ENCODE assay signal across 23 cellular contexts in genomic region chr17:16599537-16599936, GRCh38. TPM values are rescaled to one million over a fixed set of nuclear protein-coding genes. Genes with fewer than 3 reads are reported as not detected.
DNase-seq lines count a peak whose midpoint lies in the region; ATAC-seq, FAIRE-seq and TF ChIP-seq lines count a peak whose summit lies in the region.
"Had no signal": no experiment of that assay in that cellular context is flagged by ENCODE, and none has a peak within 500 bp of the region (broad histone marks: within the 10 kb centered on the region; RNA-seq: fewer than 3 reads in every experiment).

No MANE protein-coding gene starts in this region.

- no peak overlapping the region for H2AFZ ChIP-seq in hepatocyte

- H3K9me3 ChIP-seq in hepatocyte (ENCODE audit: low read depth) (no peaks in the 10 kb centered on the region), liver (ENCODE audit: control insufficient read depth in 4 of 4, low read length in 3 of 4) (peaks cover 2 to 24% (median 3%) of the 10 kb centered on the region in 4 donors), small intestine (ENCODE audit: control insufficient read depth, low read depth) (no peaks in the 10 kb centered on the region)

- H3K9me3 Mint-ChIP-seq in activated CD4-positive, alpha-beta T cell treated with anti-CD3 and anti-CD28 coated beads, Interleukin-2, amount 10 ng/mL, durations not matched to agents 24 days and 14 days = peaks cover 16% of the 10 kb centered on the region

- intact Hi-C loops in activated CD4-positive, alpha-beta T cell treated with anti-CD3 and anti-CD28 coated beads, Interleukin-2, amount 10 ng/mL, durations not matched to agents 24 days and 14 days (cut with micrococcal nuclease) = no loop called here

- H3K4me3 ChIP-seq in hepatocyte = no peak overlapping the region
- no peak overlapping the region for H3K4me3 ChIP-seq in liver (ENCODE audit: low read depth in 1 of 3, low read length in 3 of 3)
- no peak overlapping the region for H3K4me3 ChIP-seq in small intestine (ENCODE audit: low read depth in 1 of 2, low read length in 2 of 2)
- H3K4me3 ChIP-seq: A549; BLaER1 treated with 17β-estradiol and CSF1 and Interleukin-3, amounts not matched to agents 10 nM and 100 nM had no signal

- no peaks in the 10 kb centered on the region for H3K27me3 ChIP-seq in hepatocyte
- no peaks in the 10 kb centered on the region for H3K27me3 ChIP-seq in liver (ENCODE audit: control insufficient read depth in 4 of 4, insufficient read depth in 4 of 4, low read length in 3 of 4)
- H3K27me3 ChIP-seq in small intestine (ENCODE audit: control insufficient read depth in 2 of 2, insufficient read depth in 2 of 2, low read length in 2 of 2) = no peaks in the 10 kb centered on the region
- H3K27me3 ChIP-seq: BLaER1 treated with 17β-estradiol and CSF1 and Interleukin-3, amounts not matched to agents 10 nM and 100 nM had no signal

- no peak for ATAC-seq in HG02870 (IDR thresholded peaks at IDR 0.05; ENCODE audit: unreplicated experiment)
- ATAC-seq: A549; CD8-positive, alpha-beta T cell had no signal

- H3K4me3 Mint-ChIP-seq in activated CD4-positive, alpha-beta T cell treated with anti-CD3 and anti-CD28 coated beads, Interleukin-2, amount 10 ng/mL, durations not matched to agents 24 days and 14 days = no peak overlapping the region
- H3K4me3 Mint-ChIP-seq: B cell; CD4-positive, alpha-beta T cell; CD8-positive, alpha-beta T cell had no signal

- H3K27ac Mint-ChIP-seq in activated CD4-positive, alpha-beta T cell treated with anti-CD3 and anti-CD28 coated beads, Interleukin-2, amount 10 ng/mL, durations not matched to agents 24 days and 14 days = no peak overlapping the region
- H3K27ac Mint-ChIP-seq: B cell; CD4-positive, alpha-beta T cell; CD8-positive, alpha-beta T cell had no signal

- TF ChIP-seq CTCF in hepatocyte (IDR thresholded peaks at IDR 0.05; ENCODE audit: poor library complexity) = no peak
- TF ChIP-seq CTCF in liver (IDR thresholded peaks at IDR 0.05; ENCODE audit: low read depth, low read length, missing input control) = no peak
- TF ChIP-seq CTCF in GM13976 (IDR thresholded peaks at IDR 0.05; ENCODE audit: borderline replicate concordance, control extremely low read depth, extremely low read depth, insufficient read depth, missing control alignments) = no peak

- no peak overlapping the region for H3K9ac ChIP-seq in liver (ENCODE audit: low read depth in 1 of 2, low read length in 2 of 2)
- H3K9ac ChIP-seq: BLaER1 treated with 17β-estradiol and CSF1 and Interleukin-3, amounts not matched to agents 10 nM and 100 nM had no signal

- in situ Hi-C loops in GM13976 (cut with MboI; ENCODE audit: low sequenced_read_pairs, unreplicated experiment) = no loop called here

- H3K27ac ChIP-seq in hepatocyte (no peak overlapping the region), liver (ENCODE audit: low read depth in 1 of 2, low read length in 2 of 2) (no peak overlapping the region), small intestine (ENCODE audit: low read depth in 1 of 2, low read length in 1 of 2) (no peak overlapping the region)
- H3K27ac ChIP-seq: 22Rv1; A549; BLaER1 treated with 17β-estradiol and CSF1 and Interleukin-3, amounts not matched to agents 10 nM and 100 nM; C4-2B had no signal

- H3K9me2 ChIP-seq in hepatocyte (replicated peaks; ENCODE audit: insufficient read depth) = no peaks in the 10 kb centered on the region

- H3K4me1 ChIP-seq in hepatocyte (ENCODE audit: insufficient read depth) (no peaks in the 10 kb centered on the region), liver (ENCODE audit: control insufficient read depth in 4 of 4, insufficient read depth in 4 of 4, low read length in 3 of 4) (no peaks in the 10 kb centered on the region), small intestine (ENCODE audit: control insufficient read depth in 2 of 2, insufficient read depth in 1 of 2, low read depth in 1 of 2, low read length in 1 of 2) (no peaks in the 10 kb centered on the region)
- H3K4me1 ChIP-seq: A549; BLaER1 treated with 17β-estradiol and CSF1 and Interleukin-3, amounts not matched to agents 10 nM and 100 nM; Caco-2 had no signal

- CTCF ChIA-PET in HEK293T (lab: Yijun Ruan, JAX) = no interaction called here

- peaks cover 3% of the 10 kb centered on the region for H3K27me3 Mint-ChIP-seq in activated CD4-positive, alpha-beta T cell treated with anti-CD3 and anti-CD28 coated beads, Interleukin-2, amount 10 ng/mL, durations not matched to agents 24 days and 14 days

- 69% methylated on average over 5 of the region's 5 CpGs for whole genome bisulfite sequencing in hepatocyte (ENCODE audit: low lambda C conversion rate, missing lambda C conversion rate)
- 49% methylated on average over 5 of the region's 5 CpGs for WGBS in liver
- 12 to 54% (median 37%) methylated on average over 5 of the region's 5 CpGs for WGBS in small intestine, 3 donors

- no peaks in the 10 kb centered on the region for H3K4me1 Mint-ChIP-seq in activated CD4-positive, alpha-beta T cell treated with anti-CD3 and anti-CD28 coated beads, Interleukin-2, amount 10 ng/mL, durations not matched to agents 24 days and 14 days
- H3K4me1 Mint-ChIP-seq: B cell had no signal

- H3K36me3 Mint-ChIP-seq in activated CD4-positive, alpha-beta T cell treated with anti-CD3 and anti-CD28 coated beads, Interleukin-2, amount 10 ng/mL, durations not matched to agents 24 days and 14 days (ENCODE audit: low read depth) = no peaks in the 10 kb centered on the region
- H3K36me3 Mint-ChIP-seq: CD8-positive, alpha-beta T cell had no signal

- H3K4me2 ChIP-seq in hepatocyte = no peak overlapping the region
- H3K4me2 ChIP-seq: A549; BLaER1 treated with 17β-estradiol and CSF1 and Interleukin-3, amounts not matched to agents 10 nM and 100 nM had no signal

- DNase-seq in activated CD4-positive, alpha-beta T cell treated with anti-CD3 and anti-CD28 coated beads, Interleukin-2, amount 10 ng/mL, durations not matched to agents 24 days and 14 days = peak; percentile 37
- DNase-seq in activated CD4-positive, alpha-beta T cell treated with anti-CD3 and anti-CD28 coated beads for 1 hour = no peak
- DNase-seq in hepatocyte (ENCODE audit: low spot score) (peak; percentile 53), small intestine (peak; percentile 72), GM13976 (ENCODE audit: low spot score) (no peak), HEK293T (ENCODE audit: extremely low spot score) (no peak)
- DNase-seq: AML-193; Caco-2; Calu3; CD4-positive, alpha-beta T cell; CD8-positive, alpha-beta T cell; DMS79 treated with DMSO at 0.1 percent for 48 hours; GF-D8 had no signal

- no peaks in the 10 kb centered on the region for H3K36me3 ChIP-seq in hepatocyte (replicated peaks; ENCODE audit: insufficient read depth, low read depth)
- H3K36me3 ChIP-seq in liver (ENCODE audit: control insufficient read depth in 4 of 4, insufficient read depth in 3 of 4, low read depth in 1 of 4, low read length in 3 of 4) = no peaks in the 10 kb centered on the region
- no peaks in the 10 kb centered on the region for H3K36me3 ChIP-seq in small intestine (ENCODE audit: control insufficient read depth in 2 of 2, insufficient read depth in 2 of 2, low read length in 2 of 2)
- H3K36me3 ChIP-seq: BLaER1 treated with 17β-estradiol and CSF1 and Interleukin-3, amounts not matched to agents 10 nM and 100 nM had no signal

- no peak for TF ChIP-seq RAD21 in liver (IDR thresholded peaks at IDR 0.05)

- no peaks in the 10 kb centered on the region for H3K79me2 ChIP-seq in hepatocyte

- FAIRE-seq in small intestine (lab: Jason Lieb, UNC) = no peak
- FAIRE-seq: A549, G401.6, GM12891, GM18507 had no signal

- no peaks in the 10 kb centered on the region for H4K20me1 ChIP-seq in hepatocyte (ENCODE audit: insufficient read depth, poor library complexity, severe bottlenecking)
- H4K20me1 ChIP-seq: BLaER1 treated with 17β-estradiol and CSF1 and Interleukin-3, amounts not matched to agents 10 nM and 100 nM had no signal

- POLR2A ChIA-PET in HEK293T (lab: Yijun Ruan, JAX) = no interaction called here

TF ChIP-seq in liver, 16 proteins besides CTCF, POLR2A, EP300 and RAD21:
- no peak for TF ChIP-seq MAX (IDR thresholded peaks at IDR 0.05)
- TF ChIP-seq SP1 (IDR thresholded peaks at IDR 0.05) = peak; percentile 30
- TF ChIP-seq HNF4A (conservative IDR thresholded peaks at IDR 0.05) = peak in 1 of 2 donors; percentile 70

TF ChIP-seq in HEK293T, 16 proteins besides CTCF, POLR2A, EP300 and RAD21 (continues in another document):
- TF ChIP-seq ELF4 (IDR thresholded peaks at IDR 0.05) (no peak), LEF1 (IDR thresholded peaks at IDR 0.05; ENCODE audit: borderline replicate concordance) (no peak), L3MBTL2 (conservative IDR thresholded peaks at IDR 0.05) (no peak), HDGF (IDR thresholded peaks at IDR 0.05; ENCODE audit: borderline replicate concordance) (no peak), TARDBP (IDR thresholded peaks at IDR 0.05) (no peak), CTBP1 (IDR thresholded peaks at IDR 0.05; ENCODE audit: borderline replicate concordance) (no peak), ZNF384 (IDR thresholded peaks at IDR 0.05) (no peak), SUZ12 (IDR thresholded peaks at IDR 0.05) (no peak), FOXM1 (IDR thresholded peaks at IDR 0.05; ENCODE audit: borderline replicate concordance) (no peak), BHLHE40 (IDR thresholded peaks at IDR 0.05; ENCODE audit: borderline replicate concordance) (no peak), PKNOX1 (IDR thresholded peaks at IDR 0.05) (no peak), SP1 (IDR thresholded peaks at IDR 0.05) (no peak), FOXA1 (IDR thresholded peaks at IDR 0.05) (no peak), ARNT (IDR thresholded peaks at IDR 0.05) (no peak)

RNA-seq across cellular contexts. Expression of gene ZNF287, which starts 30.5 kb away (rescaled TPM):
- total RNA-seq in activated CD4-positive, alpha-beta T cell treated with anti-CD3 and anti-CD28 coated beads, Interleukin-2, amount 10 ng/mL, durations not matched to agents 24 days and 14 days = 5.2 and 6.3 TPM in 2 replicates
- total RNA-seq in hepatocyte (4.4 and 10.6 TPM in 2 replicates), liver (under 1 TPM; 0.67 to 0.98 TPM)
- polyA plus RNA-seq in hepatocyte (7.1 and 7.3 TPM in 2 replicates), liver (1 to 10 TPM in 1 of 2 donors, under 1 TPM in 1; 0.40 to 1.2 TPM), small intestine (1 to 10 TPM in 1 of 3 donors, under 1 TPM in 1, not detected in 1; 0.81 to 2.2 TPM)
- total RNA-seq: Calu3 had no signal

RNA-seq across cellular contexts. Expression of gene ZNF624, which starts 54.1 kb away (rescaled TPM):
- total RNA-seq in activated CD4-positive, alpha-beta T cell treated with anti-CD3 and anti-CD28 coated beads, Interleukin-2, amount 10 ng/mL, durations not matched to agents 24 days and 14 days = 2.9 and 3.4 TPM in 2 replicates
- total RNA-seq in hepatocyte = 6.6 and 7.1 TPM in 2 replicates
- polyA plus RNA-seq in hepatocyte = 3.0 and 3.2 TPM in 2 replicates
- total RNA-seq in liver = 1 to 10 TPM; 1.8 to 2.4 TPM
- under 1 TPM; 0.26 to 0.72 TPM for polyA plus RNA-seq in liver
- under 1 TPM; 0.45 to 0.85 (median 0.54) TPM for polyA plus RNA-seq in small intestine

Comparison
In these comparisons a context has a peak if more than half of its experiments do, and no peak if none do; other contexts are left out.
1. DNase-seq: peak in activated CD4-positive, alpha-beta T cell treated with anti-CD3 and anti-CD28 coated beads, Interleukin-2, amount 10 ng/mL, durations not matched to agents 24 days and 14 days (single experiment), hepatocyte (single experiment) and small intestine (single experiment); none in activated CD4-positive, alpha-beta T cell treated with anti-CD3 and anti-CD28 coated beads for 1 hour (single experiment), GM13976 (single experiment) and HEK293T (single experiment).